ENCODE assay signal across 2 cellular contexts in the genomic region with DNA sequence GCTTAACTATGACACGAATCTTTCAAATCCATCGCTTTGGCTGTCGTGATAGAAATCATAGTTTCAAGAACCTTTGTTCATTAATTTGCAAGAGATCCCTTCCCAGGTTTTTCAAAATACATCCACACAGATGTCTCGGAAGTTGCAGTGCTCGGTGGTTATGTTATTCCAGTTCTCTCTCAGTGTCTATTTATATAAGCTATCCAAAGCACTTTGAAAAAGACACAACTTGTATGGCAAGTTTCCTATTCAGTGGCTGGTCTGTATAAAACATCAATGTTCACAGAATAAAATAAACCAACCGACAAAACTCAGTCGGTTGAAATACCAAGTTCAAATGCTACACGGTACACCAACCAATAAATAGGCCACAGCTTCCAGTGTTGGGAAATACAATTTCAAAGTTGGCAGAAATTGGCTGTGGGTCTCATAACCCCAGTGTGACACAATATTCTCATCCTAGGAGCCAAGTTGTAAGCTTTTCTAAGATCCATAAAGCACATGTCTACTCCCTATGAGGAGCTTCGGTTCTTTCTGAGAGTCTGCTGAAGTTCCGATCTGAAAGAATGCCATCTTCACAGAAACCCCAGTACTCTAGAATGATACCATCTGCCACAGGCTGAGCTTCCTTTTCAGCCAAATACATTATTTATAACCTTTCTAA.
TF ChIP-seq lines count a peak whose summit lies in the region.

No MANE protein-coding gene starts in this region.

TF ChIP-seq in liver, 16 proteins besides CTCF, POLR2A, EP300 and RAD21:
- TF ChIP-seq JUND (IDR thresholded peaks at IDR 0.05), result no peak
- peak; percentile 13 for TF ChIP-seq YY1 (IDR thresholded peaks at IDR 0.05)
- TF ChIP-seq ATF3 (IDR thresholded peaks at IDR 0.05), result no peak
- no peak for TF ChIP-seq NR2F2 (IDR thresholded peaks at IDR 0.05)
- TF ChIP-seq, protein P1, sequence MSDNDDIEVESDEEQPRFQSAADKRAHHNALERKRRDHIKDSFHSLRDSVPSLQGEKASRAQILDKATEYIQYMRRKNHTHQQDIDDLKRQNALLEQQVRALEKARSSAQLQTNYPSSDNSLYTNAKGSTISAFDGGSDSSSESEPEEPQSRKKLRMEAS (IDR thresholded peaks at IDR 0.05), result no peak
- no peak for TF ChIP-seq FOXA1 (IDR thresholded peaks at IDR 0.05)
- peak in 1 of 2 donors; percentile 11 for TF ChIP-seq HNF4A (conservative IDR thresholded peaks at IDR 0.05)
- TF ChIP-seq ZBTB33 (IDR thresholded peaks at IDR 0.05), result no peak
- peak; percentile 16 to 29 for TF ChIP-seq RXRA (IDR thresholded peaks at IDR 0.05)
- TF ChIP-seq TAF1 (conservative IDR thresholded peaks at IDR 0.05), result no peak
- no peak for TF ChIP-seq FOXA2 (IDR thresholded peaks at IDR 0.05)
- no peak for TF ChIP-seq HNF4G (IDR thresholded peaks at IDR 0.05)
- TF ChIP-seq EGR1 (IDR thresholded peaks at IDR 0.05; ENCODE audit: low read depth in 2 of 2), result no peak
- TF ChIP-seq GABPA (IDR thresholded peaks at IDR 0.05 in 1 of 2, conservative IDR thresholded peaks at IDR 0.05 in 1 of 2), result no peak
- no peak for TF ChIP-seq SP1 (IDR thresholded peaks at IDR 0.05)
- TF ChIP-seq, protein P2, sequence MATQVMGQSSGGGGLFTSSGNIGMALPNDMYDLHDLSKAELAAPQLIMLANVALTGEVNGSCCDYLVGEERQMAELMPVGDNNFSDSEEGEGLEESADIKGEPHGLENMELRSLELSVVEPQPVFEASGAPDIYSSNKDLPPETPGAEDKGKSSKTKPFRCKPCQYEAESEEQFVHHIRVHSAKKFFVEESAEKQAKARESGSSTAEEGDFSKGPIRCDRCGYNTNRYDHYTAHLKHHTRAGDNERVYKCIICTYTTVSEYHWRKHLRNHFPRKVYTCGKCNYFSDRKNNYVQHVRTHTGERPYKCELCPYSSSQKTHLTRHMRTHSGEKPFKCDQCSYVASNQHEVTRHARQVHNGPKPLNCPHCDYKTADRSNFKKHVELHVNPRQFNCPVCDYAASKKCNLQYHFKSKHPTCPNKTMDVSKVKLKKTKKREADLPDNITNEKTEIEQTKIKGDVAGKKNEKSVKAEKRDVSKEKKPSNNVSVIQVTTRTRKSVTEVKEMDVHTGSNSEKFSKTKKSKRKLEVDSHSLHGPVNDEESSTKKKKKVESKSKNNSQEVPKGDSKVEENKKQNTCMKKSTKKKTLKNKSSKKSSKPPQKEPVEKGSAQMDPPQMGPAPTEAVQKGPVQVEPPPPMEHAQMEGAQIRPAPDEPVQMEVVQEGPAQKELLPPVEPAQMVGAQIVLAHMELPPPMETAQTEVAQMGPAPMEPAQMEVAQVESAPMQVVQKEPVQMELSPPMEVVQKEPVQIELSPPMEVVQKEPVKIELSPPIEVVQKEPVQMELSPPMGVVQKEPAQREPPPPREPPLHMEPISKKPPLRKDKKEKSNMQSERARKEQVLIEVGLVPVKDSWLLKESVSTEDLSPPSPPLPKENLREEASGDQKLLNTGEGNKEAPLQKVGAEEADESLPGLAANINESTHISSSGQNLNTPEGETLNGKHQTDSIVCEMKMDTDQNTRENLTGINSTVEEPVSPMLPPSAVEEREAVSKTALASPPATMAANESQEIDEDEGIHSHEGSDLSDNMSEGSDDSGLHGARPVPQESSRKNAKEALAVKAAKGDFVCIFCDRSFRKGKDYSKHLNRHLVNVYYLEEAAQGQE (IDR thresholded peaks at IDR 0.05), result peak; percentile 24

TF ChIP-seq in HepG2, 621 proteins besides CTCF, POLR2A, EP300 and RAD21:
- TF ChIP-seq FOXM1 (CRISPR knock-in tag; IDR thresholded peaks at IDR 0.05) (no peak), ATF7-NPFF (CRISPR knock-in tag; IDR thresholded peaks at IDR 0.05; ENCODE audit: low read depth) (no peak), ELF4 (CRISPR knock-in tag; IDR thresholded peaks at IDR 0.05; ENCODE audit: borderline replicate concordance) (no peak), ZNF180 (CRISPR knock-in tag; IDR thresholded peaks at IDR 0.05; ENCODE audit: borderline replicate concordance, low read depth) (no peak), ZBTB40 (IDR thresholded peaks at IDR 0.05) (no peak), ZBTB40 (CRISPR knock-in tag; IDR thresholded peaks at IDR 0.05) (no peak), DRAP1 (CRISPR knock-in tag; IDR thresholded peaks at IDR 0.05) (no peak), SAP130 (CRISPR knock-in tag; IDR thresholded peaks at IDR 0.05; ENCODE audit: low read depth) (no peak), ZNF557 (CRISPR knock-in tag; IDR thresholded peaks at IDR 0.05) (no peak), REXO4 (CRISPR knock-in tag; IDR thresholded peaks at IDR 0.05; ENCODE audit: borderline replicate concordance) (no peak), GFI1 (CRISPR knock-in tag; IDR thresholded peaks at IDR 0.05; ENCODE audit: borderline replicate concordance) (no peak), ZNF274 (CRISPR knock-in tag; IDR thresholded peaks at IDR 0.05) (no peak), FIP1L1 (IDR thresholded peaks at IDR 0.05; ENCODE audit: borderline replicate concordance, insufficient read depth, low read depth, low read length) (no peak)
- TF ChIP-seq, protein P3, sequence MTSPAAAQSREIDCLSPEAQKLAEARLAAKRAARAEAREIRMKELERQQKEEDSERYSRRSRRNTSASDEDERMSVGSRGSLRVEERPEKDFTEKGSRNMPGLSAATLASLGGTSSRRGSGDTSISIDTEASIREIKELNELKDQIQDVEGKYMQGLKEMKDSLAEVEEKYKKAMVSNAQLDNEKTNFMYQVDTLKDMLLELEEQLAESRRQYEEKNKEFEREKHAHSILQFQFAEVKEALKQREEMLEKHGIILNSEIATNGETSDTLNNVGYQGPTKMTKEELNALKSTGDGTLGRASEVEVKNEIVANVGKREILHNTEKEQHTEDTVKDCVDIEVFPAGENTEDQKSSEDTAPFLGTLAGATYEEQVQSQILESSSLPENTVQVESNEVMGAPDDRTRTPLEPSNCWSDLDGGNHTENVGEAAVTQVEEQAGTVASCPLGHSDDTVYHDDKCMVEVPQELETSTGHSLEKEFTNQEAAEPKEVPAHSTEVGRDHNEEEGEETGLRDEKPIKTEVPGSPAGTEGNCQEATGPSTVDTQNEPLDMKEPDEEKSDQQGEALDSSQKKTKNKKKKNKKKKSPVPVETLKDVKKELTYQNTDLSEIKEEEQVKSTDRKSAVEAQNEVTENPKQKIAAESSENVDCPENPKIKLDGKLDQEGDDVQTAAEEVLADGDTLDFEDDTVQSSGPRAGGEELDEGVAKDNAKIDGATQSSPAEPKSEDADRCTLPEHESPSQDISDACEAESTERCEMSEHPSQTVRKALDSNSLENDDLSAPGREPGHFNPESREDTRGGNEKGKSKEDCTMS (CRISPR knock-in tag; conservative IDR thresholded peaks at IDR 0.05), result no peak
